In genomic region chr1:154961497-154962237, GRCh38 we compare ENCODE assay signal across 8 cellular contexts. TPM values are rescaled to one million over a fixed set of nuclear protein-coding genes. Genes with fewer than 3 reads are reported as not detected.
DNase-seq lines count a peak whose midpoint lies in the region; ATAC-seq and TF ChIP-seq lines count a peak whose summit lies in the region.

PYGO2 (minus strand) TSS chr1:154961782; CDS start chr1:154961576, 206 bp downstream.

- no peaks in the 10 kb centered on the region for H3K9me3 ChIP-seq in neural progenitor cell (ENCODE audit: low read depth)

- H3K79me2 ChIP-seq in KMS-11 (ENCODE audit: insufficient read depth, low read depth) (peaks cover 37% of the 10 kb centered on the region), neural progenitor cell (ENCODE audit: low read depth) (peaks cover 46% of the 10 kb centered on the region)

- H2AFZ ChIP-seq in KMS-11 (ENCODE audit: low read depth), result peak within 1 kb of the TSS; percentile 60
- peak within 1 kb of the TSS; percentile 37 for H2AFZ ChIP-seq in neural progenitor cell (replicated peaks)

- H3K27me3 ChIP-seq in KMS-11 (ENCODE audit: insufficient read depth, low read depth), result no peaks in the 10 kb centered on the region
- H3K27me3 ChIP-seq in neural progenitor cell, result no peaks in the 10 kb centered on the region

- H3K27ac ChIP-seq in KMS-11 (peak within 1 kb of the TSS; percentile 80), neural progenitor cell (peak within 1 kb of the TSS; percentile 97), substantia nigra (ENCODE audit: low read depth, low read length, poor library complexity, severe bottlenecking) (peak within 1 kb of the TSS; percentile 94)

- H3K27ac Mint-ChIP-seq in neural progenitor cell, result peak within 1 kb of the TSS; percentile 94

- H4K20me1 ChIP-seq in KMS-11 (ENCODE audit: insufficient read depth), result no peaks in the 10 kb centered on the region
- H4K20me1 ChIP-seq in neural progenitor cell (ENCODE audit: low read depth), result peaks cover 10% of the 10 kb centered on the region

- H3K4me3 ChIP-seq in KMS-11 (IDR thresholded peaks at IDR 0.05; ENCODE audit: insufficient read depth, low read depth, low read length) (peak within 1 kb of the TSS; percentile 98), foreskin fibroblast (ENCODE audit: low read depth in 1 of 2, low read length in 2 of 2) (peak within 1 kb of the TSS; percentile 76 to 78), neural progenitor cell (peak within 1 kb of the TSS; percentile 86)

- peak within 1 kb of the TSS; percentile 99 for H3K4me3 Mint-ChIP-seq in neural progenitor cell

- H3K9me3 Mint-ChIP-seq in neural progenitor cell, result no peaks in the 10 kb centered on the region

- peak; percentile 55 for ATAC-seq in GM21717 (IDR thresholded peaks at IDR 0.05; ENCODE audit: unreplicated experiment)

- peaks cover 47% of the 10 kb centered on the region for H3F3A ChIP-seq in neural progenitor cell (ENCODE audit: low read depth)

- H3K4me1 ChIP-seq in KMS-11 (ENCODE audit: low read depth, poor library complexity, severe bottlenecking) (peaks cover 45% of the 10 kb centered on the region), neural progenitor cell (peaks cover 33% of the 10 kb centered on the region)

- TF ChIP-seq CTCF in KMS-11 (conservative IDR thresholded peaks at IDR 0.05; ENCODE audit: low read depth, low read length) (peak; percentile 81), foreskin fibroblast (IDR thresholded peaks at IDR 0.05; ENCODE audit: low read depth, low read length) (no peak), neural progenitor cell (IDR thresholded peaks at IDR 0.05) (peak; percentile 70)

- peak; percentile 88 for DNase-seq in Daoy (ENCODE audit: low read depth)
- DNase-seq in SHP77 (lab: John Stamatoyannopoulos, UW), result peak; percentile 77 to 95
- peak; percentile 83 for DNase-seq in activated gamma-delta T cell (lab: John Stamatoyannopoulos, UW)
- DNase-seq in foreskin fibroblast, result peak; percentile 78 to 91
- DNase-seq in neural progenitor cell (ENCODE audit: low spot score), result peak; percentile 91
- DNase-seq in substantia nigra (lab: John Stamatoyannopoulos, UW), result peak in 45 of 49 donors; percentile 23 to 95 (median 72)

- H3K9ac ChIP-seq in KMS-11 (peak within 1 kb of the TSS; percentile 78), neural progenitor cell (peak within 1 kb of the TSS; percentile 86)

- H3K27me3 Mint-ChIP-seq in neural progenitor cell (ENCODE audit: insufficient read depth, low read depth), result peaks cover 15% of the 10 kb centered on the region

- H3K36me3 ChIP-seq in KMS-11 (ENCODE audit: insufficient read depth) (peaks cover 7% of the 10 kb centered on the region; the same call in 1 of the 2 replicates), neural progenitor cell (no peaks in the 10 kb centered on the region)

- H3K4me1 Mint-ChIP-seq in neural progenitor cell, result peaks cover 45% of the 10 kb centered on the region

- H3K36me3 Mint-ChIP-seq in neural progenitor cell, result peaks cover 16% of the 10 kb centered on the region

- H3K4me2 ChIP-seq in KMS-11 (peak within 1 kb of the TSS; percentile 93), neural progenitor cell (peak within 1 kb of the TSS; percentile 96)

RNA-seq across cellular contexts. Expression of gene PYGO2, which starts in this region (rescaled TPM):
- 21.8 and 24.3 TPM in 2 replicates for total RNA-seq in Daoy (2014; rRNA removed; shearing (Covaris generic))
- total RNA-seq in neural progenitor cell (ENCODE audit: low replicate concordance), result 32.1 and 48.1 TPM in 2 replicates

Comparison
In these comparisons a context has a peak if more than half of its experiments do, and no peak if none do; other contexts are left out.
1. Peak in every context shown above with its lines: DNase-seq, ATAC-seq, H3K4me3 ChIP-seq and H3K27ac ChIP-seq.